ENCODE assay signal across 8 cellular contexts in genomic region chr11:46594383-46594718, GRCh38. TPM values are rescaled to one million over a fixed set of nuclear protein-coding genes. Genes with fewer than 3 reads are reported as not detected.
DNase-seq lines count a peak whose midpoint lies in the region; ATAC-seq and TF ChIP-seq lines count a peak whose summit lies in the region.

No MANE protein-coding gene starts in this region.

- H3K9me3 Mint-ChIP-seq in natural killer cell, result no peaks in the 10 kb centered on the region

- H3K9me3 ChIP-seq in KOPT-K1 (ENCODE audit: insufficient read depth, low read length, poor library complexity, severe bottlenecking), result no peaks in the 10 kb centered on the region

- no peak for TF ChIP-seq CTCF in AG09309 (IDR thresholded peaks at IDR 0.05; ENCODE audit: control insufficient read depth, insufficient read depth, low read depth, low read length, missing control alignments)
- no peak for TF ChIP-seq CTCF in natural killer cell (IDR thresholded peaks at IDR 0.05)

- ATAC-seq in natural killer cell (no peak), HG03139 (IDR thresholded peaks at IDR 0.05; ENCODE audit: unreplicated experiment) (no peak)

- H3K36me3 ChIP-seq in KOPT-K1 (ENCODE audit: insufficient read depth, low read length), result no peaks in the 10 kb centered on the region

- H3K27ac Mint-ChIP-seq in natural killer cell, result peak overlapping the region; percentile 87 to 89

- H3K4me3 ChIP-seq in AG09309 (ENCODE audit: control insufficient read depth, low read depth, low read length), result peak overlapping the region; percentile 95

- intact Hi-C loops in natural killer cell (cut with micrococcal nuclease), result loop anchor here (1.0 kb wide), 1 partner anchor 23 kb away; the partner anchor contains the start of genes ATG13 and HARBI1

- H3K4me3 Mint-ChIP-seq in natural killer cell, result peak overlapping the region; percentile 97

- H3K27ac ChIP-seq in KOPT-K1 (ENCODE audit: low read depth, low read length, poor library complexity, severe bottlenecking) (peak overlapping the region; percentile 78), cingulate gyrus (ENCODE audit: low read depth, low read length) (peak overlapping the region; percentile 82)

- no peaks in the 10 kb centered on the region for H3K27me3 Mint-ChIP-seq in natural killer cell (ENCODE audit: low read depth in 2 of 2)

- peaks cover 33 to 35% of the 10 kb centered on the region in 2 donors for H3K4me1 Mint-ChIP-seq in natural killer cell

- DNase-seq in AG09309 (ENCODE audit: low read depth) (no peak), natural killer cell (no peak), HuH-7 (ENCODE audit: low spot score) (no peak), NOMO-1 treated with dmso at 0.1 percent for 144 hours (lab: John Stamatoyannopoulos, UW; ENCODE audit: unreplicated experiment) (no peak)
- no peak for DNase-seq in central memory CD4-positive, alpha-beta T cell

- no peaks in the 10 kb centered on the region for H3K36me3 Mint-ChIP-seq in natural killer cell

RNA-seq across cellular contexts. Expression of gene AMBRA1, which starts 0.5 kb away (rescaled TPM):
- 10 to 100 TPM; 41.3 to 52.7 (median 46.2) TPM for total RNA-seq in natural killer cell

RNA-seq across cellular contexts. Expression of gene HARBI1, which starts 22.7 kb away (rescaled TPM):
- 10 to 100 TPM in 2 of 3 donors, 1 to 10 TPM in 1; 9.9 to 16.8 (median 12.7) TPM for total RNA-seq in natural killer cell

RNA-seq across cellular contexts. Expression of gene ATG13, which starts 23.0 kb away (rescaled TPM):
- total RNA-seq in natural killer cell, result 100 to 1,000 TPM; 125 to 137 (median 132) TPM
